ENCODE assay signal across 9 cellular contexts in genomic region chr2:204452464-204453023, GRCh38.
DNase-seq lines count a peak whose midpoint lies in the region; ATAC-seq and TF ChIP-seq lines count a peak whose summit lies in the region.
"Had no signal": no experiment of that assay in that cellular context is flagged by ENCODE, and none has a peak within 500 bp of the region (broad histone marks: within the 10 kb centered on the region; RNA-seq: fewer than 3 reads in every experiment).

No MANE protein-coding gene starts in this region.

- ATAC-seq in thoracic aorta (ENCODE audit: insufficient number of reproducible peaks, low FRiP score, low read depth), result peak; percentile 86

- H3K27ac ChIP-seq in thoracic aorta, result peak overlapping the region; percentile 21 to 48
- H3K27ac ChIP-seq: BLaER1 treated with 17β-estradiol and CSF1 and Interleukin-3, amounts not matched to agents 10 nM and 100 nM had no signal

- in situ Hi-C loops in astrocyte of the spinal cord (cut with HindIII; ENCODE audit: low sequenced_read_pairs), result no loop called here

- no peaks in the 10 kb centered on the region for H3K9me3 ChIP-seq in thoracic aorta
- H3K9me3 ChIP-seq: BLaER1 treated with 17β-estradiol and CSF1 and Interleukin-3, amounts not matched to agents 10 nM and 100 nM had no signal

- H3K36me3 ChIP-seq in thoracic aorta, result no peaks in the 10 kb centered on the region
- H3K36me3 ChIP-seq: BLaER1 treated with 17β-estradiol and CSF1 and Interleukin-3, amounts not matched to agents 10 nM and 100 nM had no signal

- no peak overlapping the region for H3K4me3 ChIP-seq in astrocyte of the spinal cord (ENCODE audit: low read depth, low read length)
- H3K4me3 ChIP-seq in thoracic aorta, result peak overlapping the region; percentile 32
- H3K4me3 ChIP-seq: BLaER1 treated with 17β-estradiol and CSF1 and Interleukin-3, amounts not matched to agents 10 nM and 100 nM had no signal

- TF ChIP-seq CTCF in astrocyte of the spinal cord (IDR thresholded peaks at IDR 0.05; ENCODE audit: low read depth, low read length), result no peak
- no peak for TF ChIP-seq CTCF in thoracic aorta (IDR thresholded peaks at IDR 0.05)

- peaks cover 11 to 23% of the 10 kb centered on the region in 2 donors for H3K4me1 ChIP-seq in thoracic aorta (ENCODE audit: control insufficient read depth in 1 of 2, low read depth in 2 of 2)
- H3K4me1 ChIP-seq: BLaER1 treated with 17β-estradiol and CSF1 and Interleukin-3, amounts not matched to agents 10 nM and 100 nM had no signal

- no peaks in the 10 kb centered on the region for H3K27me3 ChIP-seq in thoracic aorta (replicated peaks; ENCODE audit: insufficient read depth)
- H3K27me3 ChIP-seq: BLaER1 treated with 17β-estradiol and CSF1 and Interleukin-3, amounts not matched to agents 10 nM and 100 nM had no signal

- DNase-seq in NCI-H345 (lab: John Stamatoyannopoulos, UW) (peak; percentile 23), NCI-H345 treated with DMSO at 0.1 percent for 48 hours (lab: John Stamatoyannopoulos, UW; ENCODE audit: unreplicated experiment) (no peak), astrocyte of the spinal cord (ENCODE audit: low read depth, low spot score) (peak; percentile 99), inferior parietal cortex (ENCODE audit: extremely low spot score) (peak; percentile 10), thoracic aorta (ENCODE audit: low spot score) (peak; percentile 43), putamen (ENCODE audit: low spot score) (no peak)
- no peak for DNase-seq in stimulated activated CD4-positive, alpha-beta T cell treated with anti-CD3 and anti-CD28 coated beads, Interleukin-1b, Interleukin-23, amount 100 ng/mL, for 48 hours
- DNase-seq in activated naive CD4-positive, alpha-beta T cell treated with anti-CD3 and anti-CD28 coated beads, Interleukin-2, amount 50 U/mL, for 16 hours, result no peak

Comparison
In these comparisons a context has a peak if more than half of its experiments do, and no peak if none do; other contexts are left out.
1. DNase-seq: peak in NCI-H345 (single experiment), astrocyte of the spinal cord (single experiment), inferior parietal cortex (single experiment) and thoracic aorta (single experiment); none in NCI-H345 treated with DMSO at 0.1 percent for 48 hours (single experiment), stimulated activated CD4-positive, alpha-beta T cell treated with anti-CD3 and anti-CD28 coated beads, Interleukin-1b, Interleukin-23, amount 100 ng/mL, for 48 hours (single experiment), activated naive CD4-positive, alpha-beta T cell treated with anti-CD3 and anti-CD28 coated beads, Interleukin-2, amount 50 U/mL, for 16 hours (single experiment) and putamen (single experiment).